23 cellular contexts compared by ENCODE assay signal in genomic region chr1:5595531-5596170, GRCh38.
"Had no signal": no experiment of that assay in that cellular context is flagged by ENCODE, and none has a peak within 500 bp of the region (broad histone marks: within the 10 kb centered on the region; RNA-seq: fewer than 3 reads in every experiment).

No MANE protein-coding gene starts in this region.

- H3K4me3 Mint-ChIP-seq: activated CD4-positive, alpha-beta memory T cell treated with anti-CD3 and anti-CD28 coated beads, Interleukin-2, amount 10 ng/mL, durations not matched to agents 7 days and 5 days; activated CD4-positive, alpha-beta T cell treated with anti-CD3 and anti-CD28 coated beads for 36 hours; activated naive CD8-positive, alpha-beta T cell treated with anti-CD3 and anti-CD28 coated beads for 36 hours; activated T-cell treated with anti-CD3 and anti-CD28 coated beads, Interleukin-2, amount 50 U/mL, for 72 hours; effector memory CD8-positive, alpha-beta T cell; stimulated activated naive B cell treated with anti-CD40 and anti-IgM and Interleukin-4, amounts not matched to agents 10 μg/mL and 1 μg/mL and 100 μg/mL, for 72 hours; T-helper 2 cell treated with Interferon-gamma antibody and Interleukin-4, amounts not matched to agents 5 μg/mL and 100 μg/mL, for 36 hours; WTC11 had no signal

- H3K9me3 ChIP-seq: pancreas, uterus had no signal

- H2AFZ ChIP-seq: hepatocyte had no signal

- ATAC-seq: activated CD4-positive, alpha-beta T cell treated with anti-CD3 and anti-CD28 coated beads for 36 hours; activated T-cell treated with anti-CD3 and anti-CD28 coated beads, Interleukin-2, amount 50 U/mL, for 72 hours; effector memory CD8-positive, alpha-beta T cell; foreskin keratinocyte; left colon; lower lobe of right lung; pancreas; stimulated activated naive B cell treated with anti-CD40 and anti-IgM and Interleukin-4, amounts not matched to agents 10 μg/mL and 1 μg/mL and 100 μg/mL, for 72 hours; WTC11 had no signal

- H3K36me3 Mint-ChIP-seq: activated naive CD8-positive, alpha-beta T cell treated with anti-CD3 and anti-CD28 coated beads for 36 hours; naive B cell; stimulated activated naive B cell treated with anti-CD40 and anti-IgM and Interleukin-4, amounts not matched to agents 10 μg/mL and 1 μg/mL and 100 μg/mL, for 72 hours had no signal

- H3K4me2 ChIP-seq: hepatocyte had no signal

- DNase-seq: activated CD4-positive, alpha-beta memory T cell treated with anti-CD3 and anti-CD28 coated beads, Interleukin-2, amount 10 ng/mL, durations not matched to agents 7 days and 5 days; activated CD4-positive, alpha-beta T cell treated with anti-CD3 and anti-CD28 coated beads for 36 hours; activated naive CD8-positive, alpha-beta T cell treated with anti-CD3 and anti-CD28 coated beads for 36 hours; activated T-cell treated with anti-CD3 and anti-CD28 coated beads, Interleukin-2, amount 50 U/mL, for 72 hours; amniotic stem cell; dermis blood vessel endothelial cell; effector memory CD8-positive, alpha-beta T cell; foreskin keratinocyte; islet precursor cell; left colon; lower lobe of right lung; midbrain; naive B cell; pancreas; sigmoid colon; spleen; stimulated activated naive B cell treated with anti-CD40 and anti-IgM and Interleukin-4, amounts not matched to agents 10 μg/mL and 1 μg/mL and 100 μg/mL, for 72 hours; tibial artery; uterus had no signal

- H3K36me3 ChIP-seq: lower lobe of right lung, pancreas, sigmoid colon, spleen, tibial artery, uterus had no signal

- H3K79me2 ChIP-seq: hepatocyte had no signal

- H3K27ac ChIP-seq: foreskin keratinocyte, lower lobe of right lung, pancreas, sigmoid colon, SK-N-MC, spleen, tibial artery, uterus had no signal

- H3K4me3 ChIP-seq: hepatocyte, lower lobe of right lung, pancreas, sigmoid colon, SK-N-MC, spleen, tibial artery, uterus had no signal

- H3K4me1 ChIP-seq: foreskin keratinocyte, sigmoid colon, spleen, uterus had no signal

- H3K27ac Mint-ChIP-seq: activated CD4-positive, alpha-beta memory T cell treated with anti-CD3 and anti-CD28 coated beads, Interleukin-2, amount 10 ng/mL, durations not matched to agents 7 days and 5 days; activated CD4-positive, alpha-beta T cell treated with anti-CD3 and anti-CD28 coated beads for 36 hours; activated naive CD8-positive, alpha-beta T cell treated with anti-CD3 and anti-CD28 coated beads for 36 hours; activated T-cell treated with anti-CD3 and anti-CD28 coated beads, Interleukin-2, amount 50 U/mL, for 72 hours; effector memory CD8-positive, alpha-beta T cell; stimulated activated naive B cell treated with anti-CD40 and anti-IgM and Interleukin-4, amounts not matched to agents 10 μg/mL and 1 μg/mL and 100 μg/mL, for 72 hours; T-helper 2 cell treated with Interferon-gamma antibody and Interleukin-4, amounts not matched to agents 5 μg/mL and 100 μg/mL, for 36 hours; WTC11 had no signal

- H3K4me1 Mint-ChIP-seq: activated CD4-positive, alpha-beta memory T cell treated with anti-CD3 and anti-CD28 coated beads, Interleukin-2, amount 10 ng/mL, durations not matched to agents 7 days and 5 days; activated CD4-positive, alpha-beta T cell treated with anti-CD3 and anti-CD28 coated beads for 36 hours; activated naive CD8-positive, alpha-beta T cell treated with anti-CD3 and anti-CD28 coated beads for 36 hours; naive B cell; stimulated activated naive B cell treated with anti-CD40 and anti-IgM and Interleukin-4, amounts not matched to agents 10 μg/mL and 1 μg/mL and 100 μg/mL, for 72 hours; WTC11 had no signal

- H3K27me3 ChIP-seq: foreskin keratinocyte, hepatocyte, pancreas, sigmoid colon, uterus had no signal
